In the genomic region with DNA sequence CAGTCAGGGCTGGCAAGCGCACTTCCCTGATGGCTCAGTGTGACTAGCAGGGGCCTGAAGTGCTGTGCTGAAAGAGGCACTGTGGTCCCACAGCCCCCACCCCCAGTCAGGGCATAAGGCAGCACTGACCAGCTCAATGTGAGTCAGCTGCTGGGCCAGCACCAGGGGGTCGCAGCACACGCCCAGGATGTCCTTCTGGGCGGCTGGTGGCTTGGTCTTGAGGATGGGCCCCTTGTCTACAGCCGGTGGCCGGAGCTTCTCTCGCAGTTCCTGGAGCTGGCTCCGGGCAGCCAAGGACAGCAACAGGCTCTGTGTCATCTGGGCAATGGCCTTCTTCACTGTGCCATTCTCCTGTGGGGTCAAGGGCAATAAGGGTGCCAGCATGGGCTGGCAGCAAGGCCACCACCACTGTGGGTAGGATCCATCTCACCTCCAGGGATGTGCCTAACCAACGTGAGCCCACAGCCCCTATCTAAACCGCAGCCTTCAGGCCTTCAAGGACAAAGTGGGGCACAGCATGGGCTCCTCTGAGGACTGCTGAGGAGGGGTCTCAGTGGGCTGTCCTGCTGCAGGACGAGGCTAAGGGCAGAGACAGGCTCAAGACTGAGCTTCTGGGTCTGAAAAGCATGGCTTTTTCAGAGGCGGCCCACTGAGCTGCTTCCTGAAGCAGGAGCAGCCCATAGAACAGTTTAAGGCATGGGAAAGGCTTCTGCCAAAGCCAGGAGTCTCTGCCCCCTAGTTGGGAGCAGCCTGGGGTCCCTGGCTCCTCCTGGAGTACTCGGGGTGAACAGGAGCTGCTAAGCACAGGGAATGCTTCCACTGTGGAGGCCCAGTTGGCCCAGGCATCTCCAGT, we compare ENCODE assay signal across 15 cellular contexts.
DNase-seq lines count a peak whose midpoint lies in the region.
"Had no signal": no experiment of that assay in that cellular context is flagged by ENCODE, and none has a peak within 500 bp of the region (broad histone marks: within the 10 kb centered on the region; RNA-seq: fewer than 3 reads in every experiment).

No MANE protein-coding gene starts in this region.

- no CpG with 5 or more reads among the region's 13 CpGs for WGBS in neuronal stem cell (ENCODE audit: extremely low coverage in 2 of 2, insufficient read length in 2 of 2, insufficient replicate concordance in 1 of 2), 2 donors

- H3K9me3 ChIP-seq in neuronal stem cell (replicated peaks in 1 of 2; ENCODE audit: control insufficient read depth in 2 of 2, insufficient read depth in 1 of 2, low read depth in 1 of 2, low read length in 2 of 2): no peaks in the 10 kb centered on the region
- H3K9me3 ChIP-seq: MG63, thyroid gland had no signal

- peaks cover 0 to 9% (median 3%) of the 10 kb centered on the region in 3 experiments for H3K27me3 ChIP-seq in neuronal stem cell (ENCODE audit: control insufficient read depth in 3 of 3, insufficient read depth in 3 of 3, low read depth in 1 of 3, low read length in 3 of 3)
- H3K27me3 ChIP-seq: MG63, thyroid gland had no signal

- peak overlapping the region in 1 of 2 donors; percentile 49 for H3K4me3 ChIP-seq in neuronal stem cell (ENCODE audit: low read length in 2 of 2)
- H3K4me3 ChIP-seq: MG63, skin epidermis, thyroid gland had no signal

- peaks cover 2% of the 10 kb centered on the region for H3K79me1 ChIP-seq in neuronal stem cell (ENCODE audit: low read depth, low read length)

- no peaks in the 10 kb centered on the region for H3K27me3 Mint-ChIP-seq in dendritic cell treated with granulocyte-macrophage colony-stimulating factor and Interleukin-4, amounts not matched to agents 40 ng/mL and 50 ng/mL, for 4 days
- H3K27me3 Mint-ChIP-seq: memory B cell had no signal

- no peak overlapping the region for H2BK120ac ChIP-seq in neuronal stem cell (ENCODE audit: low read depth, low read length)

- peak overlapping the region; percentile 48 for H2BK5ac ChIP-seq in neuronal stem cell (ENCODE audit: low read length)

- H2BK12ac ChIP-seq in neuronal stem cell (ENCODE audit: low read length): no peak overlapping the region

- no peak overlapping the region for H3K4ac ChIP-seq in neuronal stem cell (ENCODE audit: low read length)

- peak overlapping the region; percentile 38 for H3K9ac ChIP-seq in neuronal stem cell (ENCODE audit: low read depth, low read length, poor library complexity)

- H2AFZ ChIP-seq in neuronal stem cell (ENCODE audit: low read length): no peak overlapping the region

- peak overlapping the region; percentile 3 for H3K23ac ChIP-seq in neuronal stem cell (ENCODE audit: low read depth, low read length, poor library complexity)

- H3K27ac Mint-ChIP-seq in dendritic cell treated with granulocyte-macrophage colony-stimulating factor and Interleukin-4, amounts not matched to agents 40 ng/mL and 50 ng/mL, for 4 days: peak overlapping the region; percentile 43
- H3K27ac Mint-ChIP-seq: activated T-cell treated with anti-CD3 and anti-CD28 coated beads, Interleukin-2, amount 50 U/mL, for 72 hours; memory B cell had no signal

- peaks cover 27% of the 10 kb centered on the region for H3K4me1 Mint-ChIP-seq in dendritic cell treated with granulocyte-macrophage colony-stimulating factor and Interleukin-4, amounts not matched to agents 40 ng/mL and 50 ng/mL, for 4 days (ENCODE audit: low read depth)

- peak overlapping the region; percentile 65 for H4K8ac ChIP-seq in neuronal stem cell (ENCODE audit: low read depth, low read length)

- DNase-seq in AG08396 (ENCODE audit: low spot score) (peak; percentile 12), D341Med (ENCODE audit: low spot score) (peak; percentile 12), neuronal stem cell (ENCODE audit: low spot score) (no peak), occipital lobe (lab: John Stamatoyannopoulos, UW) (no peak), NCI-H2196 (lab: John Stamatoyannopoulos, UW; ENCODE audit: unreplicated experiment) (no peak)
- DNase-seq in effector CD8-positive, alpha-beta T cell (lab: John Stamatoyannopoulos, UW): no peak
- DNase-seq: activated T-cell treated with anti-CD3 and anti-CD28 coated beads, Interleukin-2, amount 50 U/mL, for 72 hours; MG63; NCI-H1694; SHP77; thyroid gland had no signal

- no peaks in the 10 kb centered on the region for H3K9me3 Mint-ChIP-seq in dendritic cell treated with granulocyte-macrophage colony-stimulating factor and Interleukin-4, amounts not matched to agents 40 ng/mL and 50 ng/mL, for 4 days
- H3K9me3 Mint-ChIP-seq: activated T-cell treated with anti-CD3 and anti-CD28 coated beads, Interleukin-2, amount 50 U/mL, for 72 hours; memory B cell had no signal

- H3K4me3 Mint-ChIP-seq in dendritic cell treated with granulocyte-macrophage colony-stimulating factor and Interleukin-4, amounts not matched to agents 40 ng/mL and 50 ng/mL, for 4 days: no peak overlapping the region

- peak overlapping the region; percentile 45 for H2AK5ac ChIP-seq in neuronal stem cell (ENCODE audit: low read depth, low read length)

- intact Hi-C loops in dendritic cell treated with granulocyte-macrophage colony-stimulating factor and Interleukin-4, amounts not matched to agents 40 ng/mL and 50 ng/mL, for 4 days (cut with micrococcal nuclease): loop anchor here (5.0 kb wide), 2 partner anchors 147 to 333 kb away; no protein-coding TSS in a partner anchor

- H3K4me2 ChIP-seq in neuronal stem cell (ENCODE audit: insufficient read depth, low read length, poor library complexity, severe bottlenecking): no peak overlapping the region

- H3K4me1 ChIP-seq in neuronal stem cell (ENCODE audit: control insufficient read depth in 2 of 2, insufficient read depth in 1 of 2, low read depth in 1 of 2, low read length in 2 of 2): peaks cover 0 to 10% of the 10 kb centered on the region in 2 donors

- H3K36me3 Mint-ChIP-seq in dendritic cell treated with granulocyte-macrophage colony-stimulating factor and Interleukin-4, amounts not matched to agents 40 ng/mL and 50 ng/mL, for 4 days (ENCODE audit: low read depth): peaks cover 9% of the 10 kb centered on the region
- H3K36me3 Mint-ChIP-seq: memory B cell had no signal

- peak overlapping the region; percentile 49 for H2BK15ac ChIP-seq in neuronal stem cell (ENCODE audit: low read length)

- no peak overlapping the region for H4K91ac ChIP-seq in neuronal stem cell (ENCODE audit: low read depth, low read length, poor library complexity)

- peak overlapping the region; percentile 71 for H3K18ac ChIP-seq in neuronal stem cell (ENCODE audit: low read length)

- peak overlapping the region; percentile 31 for H3K14ac ChIP-seq in neuronal stem cell (ENCODE audit: low read length)

- H3K36me3 ChIP-seq in neuronal stem cell (replicated peaks in 1 of 2; ENCODE audit: control insufficient read depth in 2 of 2, insufficient read depth in 2 of 2, low read length in 2 of 2): peaks cover 0 to 4% of the 10 kb centered on the region in 2 donors
- H3K36me3 ChIP-seq: MG63, thyroid gland had no signal

- no peak overlapping the region for H3K27ac ChIP-seq in neuronal stem cell (replicated peaks; ENCODE audit: low read length)
- H3K27ac ChIP-seq: C4-2B, skin epidermis, thyroid gland had no signal

Comparison
In these comparisons a context has a peak if more than half of its experiments do, and no peak if none do; other contexts are left out.
1. DNase-seq: peak in AG08396 (single experiment) and D341Med (single experiment); none in neuronal stem cell (single experiment), occipital lobe (single experiment), NCI-H2196 (single experiment) and effector CD8-positive, alpha-beta T cell (single experiment).